Comparison of ENCODE assay signal across 9 cellular contexts in the genomic region with DNA sequence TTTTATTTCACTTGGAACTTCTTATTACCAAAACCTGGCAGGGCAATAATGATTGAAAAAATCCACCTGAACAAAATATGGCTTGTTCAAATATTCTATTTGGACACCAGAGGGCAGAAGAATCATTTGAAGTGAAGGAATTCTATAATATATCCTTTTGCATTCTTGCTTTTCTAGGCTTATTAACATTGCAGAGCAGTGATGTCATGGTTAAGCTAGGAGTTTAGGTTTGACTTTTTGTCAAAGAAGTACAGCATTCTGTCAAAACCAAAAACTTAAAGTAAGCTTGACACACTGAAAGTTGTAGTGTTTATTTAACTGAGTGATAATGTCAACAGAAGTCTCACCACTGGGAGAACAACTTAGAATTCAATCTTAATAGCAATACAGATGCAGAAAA.
DNase-seq lines count a peak whose midpoint lies in the region; ATAC-seq and TF ChIP-seq lines count a peak whose summit lies in the region.
"Had no signal": no experiment of that assay in that cellular context is flagged by ENCODE, and none has a peak within 500 bp of the region (broad histone marks: within the 10 kb centered on the region; RNA-seq: fewer than 3 reads in every experiment).

No MANE protein-coding gene starts in this region.

- no peaks in the 10 kb centered on the region for H3K27me3 ChIP-seq in RWPE2 (ENCODE audit: insufficient read depth, poor library complexity, severe bottlenecking)

- TF ChIP-seq CTCF in RWPE2 (IDR thresholded peaks at IDR 0.05; ENCODE audit: poor library complexity, severe bottlenecking) (peak; percentile 83), fibroblast of villous mesenchyme (IDR thresholded peaks at IDR 0.05; ENCODE audit: insufficient read depth, low read depth, low read length) (peak; percentile 46), type B pancreatic cell (conservative IDR thresholded peaks at IDR 0.05) (peak; percentile 85)

- H3K27ac Mint-ChIP-seq in type B pancreatic cell: peak overlapping the region; percentile 12
- no peak overlapping the region for H3K27ac Mint-ChIP-seq in T-helper 2 cell treated with Interferon-gamma antibody and Interleukin-4, amounts not matched to agents 5 μg/mL and 100 μg/mL, for 36 hours
- H3K27ac Mint-ChIP-seq: activated naive CD4-positive, alpha-beta T cell treated with anti-CD3 and anti-CD28 coated beads, Interleukin-2, amount 50 U/mL, for 72 hours had no signal

- peak; percentile 63 for ATAC-seq in HG03280 (IDR thresholded peaks at IDR 0.05; ENCODE audit: unreplicated experiment)
- ATAC-seq in RWPE2 (ENCODE audit: low read depth): peak; percentile 44; the same call in 2 of the 3 replicates

- H3K4me3 Mint-ChIP-seq in type B pancreatic cell: no peak overlapping the region
- no peak overlapping the region for H3K4me3 Mint-ChIP-seq in T-helper 2 cell treated with Interferon-gamma antibody and Interleukin-4, amounts not matched to agents 5 μg/mL and 100 μg/mL, for 36 hours

- H3K4me3 ChIP-seq in RWPE2 (ENCODE audit: severe bottlenecking) (no peak overlapping the region), fibroblast of villous mesenchyme (ENCODE audit: low read depth, low read length) (no peak overlapping the region)

- no peaks in the 10 kb centered on the region for H3K27me3 Mint-ChIP-seq in type B pancreatic cell
- no peaks in the 10 kb centered on the region for H3K27me3 Mint-ChIP-seq in T-helper 2 cell treated with Interferon-gamma antibody and Interleukin-4, amounts not matched to agents 5 μg/mL and 100 μg/mL, for 36 hours (ENCODE audit: low read depth)

- H3K9me3 ChIP-seq in RWPE2 (ENCODE audit: severe bottlenecking): peaks cover 2% of the 10 kb centered on the region

- H3K36me3 Mint-ChIP-seq in type B pancreatic cell: peaks cover 10% of the 10 kb centered on the region
- no peaks in the 10 kb centered on the region for H3K36me3 Mint-ChIP-seq in T-helper 2 cell treated with Interferon-gamma antibody and Interleukin-4, amounts not matched to agents 5 μg/mL and 100 μg/mL, for 36 hours (ENCODE audit: low read depth)
- H3K36me3 Mint-ChIP-seq: activated naive CD4-positive, alpha-beta T cell treated with anti-CD3 and anti-CD28 coated beads, Interleukin-2, amount 50 U/mL, for 72 hours had no signal

- no peak overlapping the region for H3K27ac ChIP-seq in RWPE2 (ENCODE audit: poor library complexity, severe bottlenecking)

- H3K4me1 ChIP-seq in RWPE2 (ENCODE audit: insufficient read depth, poor library complexity, severe bottlenecking): peaks cover 5% of the 10 kb centered on the region

- no peaks in the 10 kb centered on the region for H3K9me3 Mint-ChIP-seq in type B pancreatic cell
- no peaks in the 10 kb centered on the region for H3K9me3 Mint-ChIP-seq in T-helper 2 cell treated with Interferon-gamma antibody and Interleukin-4, amounts not matched to agents 5 μg/mL and 100 μg/mL, for 36 hours
- H3K9me3 Mint-ChIP-seq: activated naive CD4-positive, alpha-beta T cell treated with anti-CD3 and anti-CD28 coated beads, Interleukin-2, amount 50 U/mL, for 72 hours had no signal

- H3K4me1 Mint-ChIP-seq in type B pancreatic cell (ENCODE audit: unreplicated experiment): peaks cover 14% of the 10 kb centered on the region
- no peaks in the 10 kb centered on the region for H3K4me1 Mint-ChIP-seq in T-helper 2 cell treated with Interferon-gamma antibody and Interleukin-4, amounts not matched to agents 5 μg/mL and 100 μg/mL, for 36 hours (ENCODE audit: low read depth)

- DNase-seq in NCI-H2227 (lab: John Stamatoyannopoulos, UW; ENCODE audit: unreplicated experiment) (peak; percentile 12), NCI-H2227 treated with DMSO at 0.1 percent for 48 hours (lab: John Stamatoyannopoulos, UW) (no peak), RWPE2 (ENCODE audit: low spot score) (no peak), fibroblast of villous mesenchyme (ENCODE audit: low read depth) (peak; percentile 54), type B pancreatic cell (ENCODE audit: extremely low spot score, unreplicated experiment) (no peak), activated gamma-delta T cell treated with Interleukin-2 at 50 U/mL for 16 hours (no peak)
- no peak for DNase-seq in T-helper 2 cell treated with Interferon-gamma antibody and Interleukin-4, amounts not matched to agents 5 μg/mL and 100 μg/mL, for 36 hours (ENCODE audit: low spot score)

- no peaks in the 10 kb centered on the region; the same call in 1 of the 2 replicates for H3K36me3 ChIP-seq in RWPE2 (ENCODE audit: low read depth)

Comparison
In these comparisons a context has a peak if more than half of its experiments do, and no peak if none do; other contexts are left out.
1. DNase-seq: peak in NCI-H2227 (single experiment) and fibroblast of villous mesenchyme (single experiment); none in NCI-H2227 treated with DMSO at 0.1 percent for 48 hours (single experiment), RWPE2 (single experiment), type B pancreatic cell (single experiment), T-helper 2 cell treated with Interferon-gamma antibody and Interleukin-4, amounts not matched to agents 5 μg/mL and 100 μg/mL, for 36 hours (single experiment) and activated gamma-delta T cell treated with Interleukin-2 at 50 U/mL for 16 hours (single experiment).
2. Peak in every context shown above with its lines, with median percentiles within 50 percentile points of each other: CTCF ChIP-seq.